ENCODE assay signal across 2 cellular contexts in the genomic region with DNA sequence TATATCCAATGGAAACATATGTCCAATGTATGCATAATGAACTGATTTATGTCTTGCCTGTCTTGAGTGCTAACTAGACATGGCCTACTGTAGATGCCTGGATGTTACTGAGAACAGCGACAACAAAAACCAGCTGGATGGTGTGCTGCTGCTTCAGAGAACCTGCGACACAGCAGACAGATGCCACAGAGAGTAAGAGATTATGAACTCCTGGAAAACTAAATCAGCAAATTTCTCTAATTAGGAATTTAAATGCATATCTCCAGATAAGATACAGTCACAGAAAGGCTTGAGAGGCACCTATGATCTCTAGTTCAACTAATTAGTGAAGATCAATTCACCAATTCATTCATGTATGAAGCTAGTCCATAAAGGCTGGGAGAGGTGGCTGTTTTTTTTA.
"Had no signal": no experiment of that assay in that cellular context is flagged by ENCODE, and none has a peak within 500 bp of the region (broad histone marks: within the 10 kb centered on the region; RNA-seq: fewer than 3 reads in every experiment).

No MANE protein-coding gene starts in this region.

- DNase-seq: GDM1, GF-D8 had no signal
